ENCODE assay signal across 1 cellular context in genomic region chr12:131415781-131416180, GRCh38.
A peak's percentile ranks its signal among the peaks of the same experiment; 100 is the strongest.
TF ChIP-seq lines count a peak whose summit lies in the region.

No MANE protein-coding gene starts in this region.

TF ChIP-seq in K562, 482 proteins besides CTCF, POLR2A, EP300 and RAD21 (continued from another document):
- TF ChIP-seq ZNF609 (CRISPR knock-in tag; IDR thresholded peaks at IDR 0.05; ENCODE audit: borderline replicate concordance) (no peak), PCBP2 (IDR thresholded peaks at IDR 0.05; ENCODE audit: low read depth, low read length, poor library complexity, severe bottlenecking) (no peak), ZNF384 (IDR thresholded peaks at IDR 0.05; ENCODE audit: low read depth, low read length) (no peak), ZNF146 (CRISPR knock-in tag; IDR thresholded peaks at IDR 0.05; ENCODE audit: unreplicated experiment) (no peak), POU5F1 (IDR thresholded peaks at IDR 0.05; ENCODE audit: borderline replicate concordance, low read depth, low read length, partially characterized antibody) (no peak), ZKSCAN1 (IDR thresholded peaks at IDR 0.05; ENCODE audit: low read depth, low read length) (no peak), SIX5 (IDR thresholded peaks at IDR 0.05; ENCODE audit: borderline replicate concordance in 1 of 2, insufficient read depth in 1 of 2, low read depth in 1 of 2, low read length in 2 of 2) (peak; percentile 77 to 79)
